In the genomic region with DNA sequence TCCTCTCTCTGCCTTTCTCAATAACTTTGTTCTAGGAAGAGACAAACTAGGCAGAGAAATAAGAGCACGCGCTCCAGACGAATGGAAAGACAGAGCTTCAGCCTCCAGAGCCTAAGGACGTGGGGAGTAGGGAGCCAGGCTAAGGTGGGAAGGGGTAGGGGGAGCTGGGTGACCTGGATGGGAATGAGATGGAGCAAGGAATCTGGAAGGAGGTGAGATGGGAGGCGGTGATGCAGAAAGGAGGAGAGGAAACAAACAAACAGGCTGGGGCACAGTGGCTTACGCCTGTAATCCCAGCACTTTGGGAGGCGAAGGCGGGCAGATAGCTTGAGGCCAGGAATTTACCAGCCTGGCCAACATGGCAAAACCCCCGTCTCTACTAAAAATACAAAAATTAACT, we compare ENCODE assay signal across 19 cellular contexts. TPM values are rescaled to one million over a fixed set of nuclear protein-coding genes. Genes with fewer than 3 reads are reported as not detected.
DNase-seq lines count a peak whose midpoint lies in the region; TF ChIP-seq lines count a peak whose summit lies in the region.
"Had no signal": no experiment of that assay in that cellular context is flagged by ENCODE, and none has a peak within 500 bp of the region (broad histone marks: within the 10 kb centered on the region; RNA-seq: fewer than 3 reads in every experiment).

No MANE protein-coding gene starts in this region.

- POLR2A ChIA-PET in PC-9 (lab: Charles Lee; ENCODE audit: unreplicated experiment): interaction anchor here (0.7 to 1.4 kb wide), 4 partner anchors 8 to 201 kb away, joined by 5 to 10 read pairs (median 7); a partner anchor contains a TSS
- POLR2A ChIA-PET in GM10248 (lab: Yijun Ruan, JAX): no interaction called here

- H3K9me3 ChIP-seq in PC-9 (ENCODE audit: insufficient read depth, low read depth) (no peaks in the 10 kb centered on the region), esophagus (ENCODE audit: control insufficient read depth in 2 of 2, insufficient read depth in 1 of 2, low read depth in 1 of 2, low read length in 1 of 2) (no peaks in the 10 kb centered on the region), parathyroid adenoma (ENCODE audit: control insufficient read depth, low read length) (no peaks in the 10 kb centered on the region)
- H3K9me3 ChIP-seq: esophagus muscularis mucosa, neutrophil had no signal

- no peaks in the 10 kb centered on the region for H4K20me1 ChIP-seq in PC-9 (ENCODE audit: insufficient read depth)

- H3K4me1 ChIP-seq in PC-9 (replicated peaks; ENCODE audit: insufficient read depth) (peaks cover 50% of the 10 kb centered on the region), esophagus (ENCODE audit: control insufficient read depth in 2 of 2, insufficient read depth in 2 of 2, low read length in 1 of 2) (peaks cover 0 to 37% of the 10 kb centered on the region in 2 donors), parathyroid adenoma (peaks cover 19% of the 10 kb centered on the region)

- BruUV-seq in PC-9 (replicated peaks; lab: Mats Ljungman, UMichigan): no TSS peak

- H3K79me2 ChIP-seq in PC-9 (ENCODE audit: low read depth) (no peaks in the 10 kb centered on the region), parathyroid adenoma (no peaks in the 10 kb centered on the region)

- intact Hi-C loops in PC-9 (cut with micrococcal nuclease; ENCODE audit: unreplicated experiment): loop anchor here (5.0 to 10.0 kb wide), 3 partner anchors 73 to 440 kb away; a partner anchor contains a TSS

- WGBS in esophagus, 2 donors: 52 to 73% methylated on average over 9 of the region's 9 CpGs

- H3K4me2 ChIP-seq in PC-9: peak overlapping the region; percentile 95
- H3K4me2 ChIP-seq in parathyroid adenoma (ENCODE audit: low read length): peak overlapping the region; percentile 15

- TF ChIP-seq CTCF in PC-9 (conservative IDR thresholded peaks at IDR 0.05): peak; percentile 22; the same call in 1 of the 2 replicates
- no peak for TF ChIP-seq CTCF in parathyroid adenoma (IDR thresholded peaks at IDR 0.05)
- no peak for TF ChIP-seq CTCF in GM10248 (IDR thresholded peaks at IDR 0.05; ENCODE audit: control extremely low read depth, extremely low read depth, low read depth, missing control alignments)

- DNase-seq in ELF-1 (ENCODE audit: low read depth, low spot score): peak; percentile 49
- no peak for DNase-seq in PC-9
- DNase-seq in putamen (ENCODE audit: low spot score): no peak
- DNase-seq in GM10248 (ENCODE audit: extremely low spot score): no peak
- DNase-seq in DMS53 treated with DMSO at 0.1 percent for 48 hours (lab: John Stamatoyannopoulos, UW; ENCODE audit: unreplicated experiment): no peak
- no peak for DNase-seq in globus pallidus (ENCODE audit: low spot score)
- DNase-seq: activated CD4-positive, alpha-beta T cell treated with anti-CD3 and anti-CD28 coated beads, Interleukin-2, amount 50 U/mL, for 1 hour; activated naive CD4-positive, alpha-beta T cell treated with anti-CD3 and anti-CD28 coated beads, Interleukin-2, amount 10 ng/mL, durations not matched to agents 7 days and 5 days; activated T-cell treated with anti-CD3 and anti-CD28 coated beads for 4 hours; COR-L47; MV-4-11; NCI-H2029 treated with DMSO at 0.1 percent for 48 hours; NCI-H526 treated with DMSO at 0.1 percent for 48 hours; stimulated activated CD4-positive, alpha-beta T cell treated with anti-CD3 and anti-CD28 coated beads, Interleukin-1b, Interleukin-23, amount 100 ng/mL, for 48 hours had no signal

- no peak overlapping the region for H3K9ac ChIP-seq in parathyroid adenoma

- H2AFZ ChIP-seq in PC-9 (peak overlapping the region; percentile 61; the same call in 1 of the 2 replicates), parathyroid adenoma (peak overlapping the region; percentile 61)

- H3K27me3 ChIP-seq in PC-9 (ENCODE audit: insufficient read depth, low read depth) (no peaks in the 10 kb centered on the region), esophagus (ENCODE audit: control insufficient read depth in 1 of 2, insufficient read depth in 2 of 2, low read length in 2 of 2) (no peaks in the 10 kb centered on the region), parathyroid adenoma (ENCODE audit: control insufficient read depth, insufficient read depth, low read length) (no peaks in the 10 kb centered on the region)

- CTCF ChIA-PET in PC-9 (lab: Charles Lee): interaction anchor here (0.6 to 0.7 kb wide), 3 partner anchors 9 to 1402 kb away, joined by 4 to 8 read pairs (median 5); no protein-coding TSS in a partner anchor
- CTCF ChIA-PET in GM10248 (lab: Yijun Ruan, JAX): interaction anchor here (1.1 to 21.8 kb wide), 5 partner anchors 16 to 216 kb away, joined by 3 to 597 read pairs (median 111); a partner anchor contains a TSS

- peaks cover 55% of the 10 kb centered on the region for H3F3A ChIP-seq in PC-9 (ENCODE audit: insufficient read depth, low read depth)

- H3K4me3 ChIP-seq in PC-9: peak overlapping the region; percentile 54; the same call in 1 of the 2 replicates
- H3K4me3 ChIP-seq in esophagus (ENCODE audit: low read depth in 1 of 2, low read length in 2 of 2): peak overlapping the region in 1 of 2 donors; percentile 7
- H3K4me3 ChIP-seq in parathyroid adenoma (ENCODE audit: low read depth, low read length): no peak overlapping the region
- H3K4me3 ChIP-seq: esophagus muscularis mucosa, GM12878 had no signal

- H3K27ac ChIP-seq in PC-9: peak overlapping the region; percentile 94
- peak overlapping the region; percentile 69 to 88 for H3K27ac ChIP-seq in esophagus (ENCODE audit: low read depth in 2 of 2, low read length in 1 of 2)
- peak overlapping the region; percentile 85 for H3K27ac ChIP-seq in parathyroid adenoma
- H3K27ac ChIP-seq: esophagus muscularis mucosa, neutrophil had no signal

- no peaks in the 10 kb centered on the region for H3K36me3 ChIP-seq in PC-9 (ENCODE audit: low read depth)
- peaks cover 0 to 5% of the 10 kb centered on the region in 2 donors for H3K36me3 ChIP-seq in esophagus (ENCODE audit: control insufficient read depth in 2 of 2, insufficient read depth in 2 of 2, low read length in 1 of 2)
- no peaks in the 10 kb centered on the region for H3K36me3 ChIP-seq in parathyroid adenoma (ENCODE audit: control insufficient read depth, insufficient read depth, low read length)
- H3K36me3 ChIP-seq: neutrophil had no signal

- no peaks in the 10 kb centered on the region for H3K9me2 ChIP-seq in PC-9 (ENCODE audit: insufficient read depth)

RNA-seq across cellular contexts. Expression of a gene that starts 10.8 kb away (rescaled TPM):
- total RNA-seq in PC-9 (2021): 142 and 286 TPM in 2 replicates
- 1,000 to 10,000 TPM; 1,310 to 1,799 TPM for polyA plus RNA-seq in esophagus

RNA-seq across cellular contexts. Expression of a gene that starts 17.4 kb away (rescaled TPM):
- 6.8 and 7.0 TPM in 2 replicates for total RNA-seq in PC-9 (2021)
- 1 to 10 TPM; 2.4 to 3.0 TPM for polyA plus RNA-seq in esophagus

RNA-seq across cellular contexts. Expression of a gene that starts 33.7 kb away (rescaled TPM):
- total RNA-seq in PC-9 (2021): 51.0 and 77.7 TPM in 2 replicates
- 10 to 100 TPM; 18.5 to 38.3 TPM for polyA plus RNA-seq in esophagus

RNA-seq across cellular contexts. Expression of a gene that starts 34.0 kb away (rescaled TPM):
- total RNA-seq in PC-9 (2021): 25.4 and 33.2 TPM in 2 replicates
- polyA plus RNA-seq in esophagus: 10 to 100 TPM in 1 of 2 donors, 1 to 10 TPM in 1; 8.5 to 16.5 TPM

RNA-seq across cellular contexts. Expression of a gene that starts 46.3 kb away (rescaled TPM):
- total RNA-seq in PC-9 (2021): 74.1 and 85.3 TPM in 2 replicates
- 10 to 100 TPM; 79.3 to 81.0 TPM for polyA plus RNA-seq in esophagus
